ENCODE assay signal across 8 cellular contexts in genomic region chr10:101291254-101292193, GRCh38.
DNase-seq lines count a peak whose midpoint lies in the region; ATAC-seq, FAIRE-seq and TF ChIP-seq lines count a peak whose summit lies in the region.

No MANE protein-coding gene starts in this region.

- POLR2A ChIA-PET in GM10248 (lab: Yijun Ruan, JAX) = no interaction called here

- H3K36me3 ChIP-seq in WERI-Rb-1 = no peaks in the 10 kb centered on the region
- no peaks in the 10 kb centered on the region for H3K36me3 ChIP-seq in bronchial epithelial cell (ENCODE audit: control insufficient read depth, insufficient read depth, low read length)

- DNase-seq in GM10248 (ENCODE audit: extremely low spot score) (peak; percentile 78), NCI-H1694 (lab: John Stamatoyannopoulos, UW) (peak; percentile 61), WERI-Rb-1 (peak; percentile 94), bronchial epithelial cell (ENCODE audit: low read depth) (no peak), left kidney (ENCODE audit: low read depth, low spot score) (peak; percentile 92), occipital lobe (lab: John Stamatoyannopoulos, UW) (no peak)
- DNase-seq in stimulated activated CD4-positive, alpha-beta T cell treated with anti-CD3 and anti-CD28 coated beads, TNF-alpha, amount 100 ng/mL, for 1 hour (ENCODE audit: low read depth in 3 of 3, low spot score in 1 of 3) = peak in 2 of 3 donors; percentile 16 to 38

- peak overlapping the region; percentile 84 for H3K27ac ChIP-seq in WERI-Rb-1

- CTCF ChIA-PET in GM10248 (lab: Yijun Ruan, JAX) = interaction anchor here (0.7 to 6.0 kb wide), 13 partner anchors 9 to 280 kb away, joined by 3 to 51 read pairs (median 4); no protein-coding TSS in a partner anchor

- TF ChIP-seq CTCF in GM10248 (IDR thresholded peaks at IDR 0.05; ENCODE audit: control extremely low read depth, extremely low read depth, low read depth, missing control alignments) (peak; percentile 51), WERI-Rb-1 (IDR thresholded peaks at IDR 0.05; ENCODE audit: low read depth, low read length) (peak; percentile 88), bronchial epithelial cell (IDR thresholded peaks at IDR 0.05; ENCODE audit: insufficient read depth, low read length, severe bottlenecking) (peak; percentile 75)

- no peaks in the 10 kb centered on the region for H3K9me3 ChIP-seq in WERI-Rb-1 (ENCODE audit: severe bottlenecking)

- ATAC-seq in GM21786 (IDR thresholded peaks at IDR 0.05; ENCODE audit: unreplicated experiment) = no peak

- H3K27me3 ChIP-seq in WERI-Rb-1 (ENCODE audit: insufficient read depth, low read depth, severe bottlenecking) (no peaks in the 10 kb centered on the region), bronchial epithelial cell (ENCODE audit: control insufficient read depth, insufficient read depth, low read length) (peaks cover 51% of the 10 kb centered on the region)

- no peak for FAIRE-seq in bronchial epithelial cell (lab: Jason Lieb, UNC)

- H3K4me3 ChIP-seq in WERI-Rb-1 (ENCODE audit: low read depth, low read length) (peak overlapping the region; percentile 60), bronchial epithelial cell (ENCODE audit: low read depth, low read length) (peak overlapping the region; percentile 27)

Comparison
In these comparisons a context has a peak if more than half of its experiments do, and no peak if none do; other contexts are left out.
1. DNase-seq: peak in GM10248 (single experiment), NCI-H1694 (single experiment), WERI-Rb-1 (single experiment), left kidney (single experiment) and stimulated activated CD4-positive, alpha-beta T cell treated with anti-CD3 and anti-CD28 coated beads, TNF-alpha, amount 100 ng/mL, for 1 hour (2 of 3); none in bronchial epithelial cell (single experiment) and occipital lobe (single experiment).
2. Peak in every context shown above with its lines, with median percentiles within 50 percentile points of each other: CTCF ChIP-seq.